In the genomic region with DNA sequence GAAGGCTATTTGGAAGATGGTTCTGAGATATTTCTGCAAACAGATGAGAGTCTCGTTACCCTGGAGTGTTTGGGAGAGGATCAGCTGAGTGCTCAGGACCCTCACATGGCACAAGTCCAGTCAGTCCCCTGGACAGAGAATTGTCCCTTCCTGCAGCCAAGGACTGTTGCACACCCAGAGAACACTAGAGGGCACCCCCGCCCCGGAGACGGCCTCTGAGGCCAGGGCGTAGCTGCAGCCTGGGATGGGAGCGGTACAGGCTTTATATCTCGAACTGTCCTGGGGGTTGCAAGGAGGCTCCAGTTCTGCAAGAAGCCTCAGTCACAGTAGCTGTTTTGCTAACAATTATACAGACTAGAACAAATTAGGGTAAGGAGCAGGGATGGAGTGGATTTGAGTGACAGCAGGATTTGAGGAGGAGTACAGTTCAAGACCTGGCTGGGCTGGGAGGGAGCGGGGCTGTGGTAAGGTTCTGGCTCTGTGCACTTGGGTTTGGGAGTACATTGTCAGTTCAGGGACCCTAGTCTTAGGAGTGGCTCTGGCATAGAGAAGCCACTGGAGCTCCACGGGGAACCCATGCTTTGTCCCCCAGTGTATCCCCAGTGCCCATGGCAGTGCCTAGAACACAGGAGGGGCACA, we compare ENCODE assay signal across 8 cellular contexts.
A peak's percentile ranks its signal among the peaks of the same experiment; 100 is the strongest.
DNase-seq lines count a peak whose midpoint lies in the region; ATAC-seq and TF ChIP-seq lines count a peak whose summit lies in the region.

No MANE protein-coding gene starts in this region.

- no peaks in the 10 kb centered on the region for H3K4me1 Mint-ChIP-seq in activated T-cell treated with anti-CD3 and anti-CD28 coated beads, Interleukin-2, amount 50 U/mL, for 4 hours (ENCODE audit: low read depth)
- H3K4me1 Mint-ChIP-seq in osteocyte (ENCODE audit: unreplicated experiment), result peaks cover 41% of the 10 kb centered on the region

- peaks cover 7% of the 10 kb centered on the region for H3K9me3 Mint-ChIP-seq in activated T-cell treated with anti-CD3 and anti-CD28 coated beads, Interleukin-2, amount 50 U/mL, for 4 hours
- no peaks in the 10 kb centered on the region for H3K9me3 Mint-ChIP-seq in osteocyte (ENCODE audit: unreplicated experiment)

- H3K4me3 Mint-ChIP-seq in activated T-cell treated with anti-CD3 and anti-CD28 coated beads, Interleukin-2, amount 50 U/mL, for 4 hours, result no peak overlapping the region
- H3K4me3 Mint-ChIP-seq in osteocyte (ENCODE audit: unreplicated experiment), result no peak overlapping the region

- H3K27ac Mint-ChIP-seq in osteocyte (ENCODE audit: unreplicated experiment), result peak overlapping the region; percentile 91

- H3K36me3 Mint-ChIP-seq in activated T-cell treated with anti-CD3 and anti-CD28 coated beads, Interleukin-2, amount 50 U/mL, for 4 hours (ENCODE audit: insufficient read depth), result peaks cover 2% of the 10 kb centered on the region
- H3K36me3 Mint-ChIP-seq in osteocyte (ENCODE audit: unreplicated experiment), result peaks cover 10% of the 10 kb centered on the region

- DNase-seq in G401 (ENCODE audit: low spot score) (peak; percentile 58), NCI-H524 treated with DMSO at 0.1 percent for 48 hours (lab: John Stamatoyannopoulos, UW) (peak; percentile 40), germinal center (ENCODE audit: low spot score) (peak; percentile 42), osteocyte (ENCODE audit: extremely low spot score, unreplicated experiment) (peak; percentile 94)
- no peak for DNase-seq in activated T-cell treated with anti-CD3 and anti-CD28 coated beads, Interleukin-2, amount 50 U/mL, for 4 hours

- peak; percentile 96 for TF ChIP-seq CTCF in osteocyte (IDR thresholded peaks at IDR 0.05)

- ATAC-seq in HG03280 (IDR thresholded peaks at IDR 0.05; ENCODE audit: unreplicated experiment) (peak; percentile 71), HG02852 (IDR thresholded peaks at IDR 0.05; ENCODE audit: unreplicated experiment) (no peak), GM21367 (IDR thresholded peaks at IDR 0.05; ENCODE audit: unreplicated experiment) (no peak)
- peak; percentile 54 to 55 for ATAC-seq in activated T-cell treated with anti-CD3 and anti-CD28 coated beads, Interleukin-2, amount 50 U/mL, for 4 hours

- H3K27me3 Mint-ChIP-seq in activated T-cell treated with anti-CD3 and anti-CD28 coated beads, Interleukin-2, amount 50 U/mL, for 4 hours (ENCODE audit: low read depth), result peaks cover 3% of the 10 kb centered on the region
- no peaks in the 10 kb centered on the region for H3K27me3 Mint-ChIP-seq in osteocyte (ENCODE audit: unreplicated experiment)

- in situ Hi-C loops in G401 (cut with HindIII; ENCODE audit: low sequenced_read_pairs), result no loop called here

Comparison
In these comparisons a context has a peak if more than half of its experiments do, and no peak if none do; other contexts are left out.
1. ATAC-seq: peak in HG03280 (single experiment) and activated T-cell treated with anti-CD3 and anti-CD28 coated beads, Interleukin-2, amount 50 U/mL, for 4 hours (2 of 2); none in HG02852 (single experiment) and GM21367 (single experiment).